ENCODE assay signal across 9 cellular contexts in genomic region chr17:76506408-76507328, GRCh38. TPM values are rescaled to one million over a fixed set of nuclear protein-coding genes. Genes with fewer than 3 reads are reported as not detected.
DNase-seq lines count a peak whose midpoint lies in the region; ATAC-seq and TF ChIP-seq lines count a peak whose summit lies in the region.
"Had no signal": no experiment of that assay in that cellular context is flagged by ENCODE, and none has a peak within 500 bp of the region (broad histone marks: within the 10 kb centered on the region; RNA-seq: fewer than 3 reads in every experiment).

No MANE protein-coding gene starts in this region.

- H3F3A ChIP-seq in MM.1S (ENCODE audit: insufficient read depth, low read length), result no peaks in the 10 kb centered on the region

- peaks cover 2% of the 10 kb centered on the region for H3K79me1 ChIP-seq in trophoblast cell (ENCODE audit: low read length)

- intact Hi-C loops in upper lobe of right lung (cut with DNase I), result loop anchor here (5.0 kb wide), 2 partner anchors 39 to 99 kb away; partner anchors contain the start of gene AANAT

- peak overlapping the region; percentile 74 for H2AFZ ChIP-seq in MM.1S (ENCODE audit: low read length)
- H2AFZ ChIP-seq in trophoblast cell (ENCODE audit: insufficient read depth, low read length, poor library complexity), result no peak overlapping the region

- no peak overlapping the region for H3K23ac ChIP-seq in trophoblast cell (ENCODE audit: low read length)

- H4K91ac ChIP-seq in trophoblast cell (ENCODE audit: low read depth, low read length), result no peak overlapping the region

- DNase-seq in 8988T, result peak; percentile 74
- peak; percentile 87 for DNase-seq in GM13977 (ENCODE audit: low spot score)
- peak; percentile 83 for DNase-seq in MM.1S
- no peak for DNase-seq in SK-N-MC (ENCODE audit: low read depth, low spot score)
- DNase-seq in activated naive CD4-positive, alpha-beta T cell (lab: John Stamatoyannopoulos, UW), result peak; percentile 76 to 89 (median 84)
- peak; percentile 79 for DNase-seq in glomerular visceral epithelial cell (ENCODE audit: extremely low spot score)
- DNase-seq in trophoblast cell, result peak; percentile 57 to 87
- peak; percentile 89 for DNase-seq in upper lobe of right lung

- no peak overlapping the region for H2BK12ac ChIP-seq in trophoblast cell (ENCODE audit: low read length)

- WGBS in trophoblast cell (ENCODE audit: extremely low coverage, insufficient coverage, insufficient read length), result no CpG with 5 or more reads among the region's 24 CpGs

- H4K20me1 ChIP-seq in MM.1S (ENCODE audit: insufficient read depth, low read length), result no peaks in the 10 kb centered on the region

- no peak overlapping the region for H3K4ac ChIP-seq in trophoblast cell (ENCODE audit: low read depth, low read length)

- H4K8ac ChIP-seq in trophoblast cell (ENCODE audit: low read depth, low read length), result no peak overlapping the region

- peak; percentile 90 for ATAC-seq in upper lobe of right lung

- H3K27ac ChIP-seq in MM.1S (ENCODE audit: low read length) (no peak overlapping the region), SK-N-MC (no peak overlapping the region), trophoblast cell (ENCODE audit: low read depth, low read length) (no peak overlapping the region), upper lobe of right lung (no peak overlapping the region)

- no peak overlapping the region for H3K14ac ChIP-seq in trophoblast cell (ENCODE audit: low read length)

- peak; percentile 95 for TF ChIP-seq CTCF in GM13977 (IDR thresholded peaks at IDR 0.05; ENCODE audit: extremely low read depth, insufficient read depth, missing control alignments)
- TF ChIP-seq CTCF in MM.1S (IDR thresholded peaks at IDR 0.05; ENCODE audit: low read length), result peak; percentile 94
- TF ChIP-seq CTCF in upper lobe of right lung (IDR thresholded peaks at IDR 0.05), result peak; percentile 94

- no peak overlapping the region for H3K18ac ChIP-seq in trophoblast cell (ENCODE audit: low read length)

- H3K36me3 ChIP-seq in MM.1S (replicated peaks; ENCODE audit: insufficient read depth, low read length), result no peaks in the 10 kb centered on the region
- no peaks in the 10 kb centered on the region for H3K36me3 ChIP-seq in SK-N-MC (ENCODE audit: insufficient read depth, low read length)
- H3K36me3 ChIP-seq in trophoblast cell (ENCODE audit: control insufficient read depth in 1 of 2, insufficient read depth in 2 of 2, low read length in 2 of 2), result no peaks in the 10 kb centered on the region
- H3K36me3 ChIP-seq in upper lobe of right lung, result no peaks in the 10 kb centered on the region

- no peak overlapping the region for H4K12ac ChIP-seq in trophoblast cell (ENCODE audit: low read depth, low read length)

- H3K4me3 ChIP-seq in MM.1S (ENCODE audit: low read length), result no peak overlapping the region
- H3K4me3 ChIP-seq in SK-N-MC, result peak overlapping the region; percentile 54
- H3K4me3 ChIP-seq in trophoblast cell (ENCODE audit: low read depth, low read length), result no peak overlapping the region
- H3K4me3 ChIP-seq in upper lobe of right lung, result no peak overlapping the region

- H3K27me3 ChIP-seq in MM.1S (replicated peaks; ENCODE audit: insufficient read depth, low read length) (no peaks in the 10 kb centered on the region), trophoblast cell (ENCODE audit: insufficient read depth, low read length) (peaks cover 2% of the 10 kb centered on the region), upper lobe of right lung (peaks cover 6% of the 10 kb centered on the region)

- H3K4me1 ChIP-seq in MM.1S (ENCODE audit: low read length) (peaks cover 12% of the 10 kb centered on the region), trophoblast cell (ENCODE audit: control insufficient read depth in 1 of 2, insufficient read depth in 2 of 2, low read length in 2 of 2) (peaks cover 0 to 2% of the 10 kb centered on the region in 2 experiments), upper lobe of right lung (peaks cover 16% of the 10 kb centered on the region)

- no peaks in the 10 kb centered on the region for H3K9me2 ChIP-seq in MM.1S (replicated peaks; ENCODE audit: insufficient read depth, low read length)

- H3K9ac ChIP-seq in MM.1S (ENCODE audit: low read length), result peak overlapping the region; percentile 26; the same call in 1 of the 2 replicates
- H3K9ac ChIP-seq in SK-N-MC (ENCODE audit: insufficient read length), result peak overlapping the region; percentile 55
- H3K9ac ChIP-seq in trophoblast cell (ENCODE audit: low read length), result no peak overlapping the region

- peak overlapping the region; percentile 29; the same call in 1 of the 2 replicates for H3K4me2 ChIP-seq in MM.1S (ENCODE audit: low read depth, low read length)
- no peak overlapping the region for H3K4me2 ChIP-seq in trophoblast cell (ENCODE audit: low read length)

- H2BK5ac ChIP-seq in trophoblast cell (ENCODE audit: low read depth, low read length, poor library complexity), result no peak overlapping the region

- in situ Hi-C loops in GM13977 (cut with MboI; ENCODE audit: low pct_unique_long_range_greater_than_20kb, low sequenced_read_pairs, unreplicated experiment), result loop anchor here (5.0 kb wide), 1 partner anchor 39 kb away; the partner anchor contains the start of gene AANAT

- H3K9me3 ChIP-seq in MM.1S (replicated peaks; ENCODE audit: insufficient read depth, low read length) (no peaks in the 10 kb centered on the region), SK-N-MC (ENCODE audit: low read depth, low read length) (no peaks in the 10 kb centered on the region), trophoblast cell (ENCODE audit: insufficient read depth, low read depth, low read length) (peaks cover 2% of the 10 kb centered on the region), upper lobe of right lung (no peaks in the 10 kb centered on the region)

- H2BK120ac ChIP-seq in trophoblast cell (ENCODE audit: insufficient read depth, low read length, poor library complexity), result no peak overlapping the region

- H3K79me2 ChIP-seq in MM.1S (ENCODE audit: low read length), result no peaks in the 10 kb centered on the region
- H3K79me2 ChIP-seq in trophoblast cell (ENCODE audit: control insufficient read depth, insufficient read depth, low read length, poor library complexity), result no peaks in the 10 kb centered on the region

- H2AK5ac ChIP-seq in trophoblast cell (ENCODE audit: low read length), result no peak overlapping the region

RNA-seq across cellular contexts. Expression of gene RHBDF2, which starts 5.4 kb away (rescaled TPM):
- polyA plus RNA-seq in trophoblast cell (2013), result 11.1 and 11.6 TPM in 2 replicates
- total RNA-seq in upper lobe of right lung, result 46.4 TPM

RNA-seq across cellular contexts. Expression of gene CYGB, which starts 30.8 kb away (rescaled TPM):
- polyA plus RNA-seq in trophoblast cell (2013), result 5.7 and 6.8 TPM in 2 replicates
- total RNA-seq in upper lobe of right lung, result 34.3 TPM

RNA-seq across cellular contexts. Expression of gene PRCD, which starts 33.2 kb away (rescaled TPM):
- polyA plus RNA-seq in trophoblast cell (2013), result 0.23 and 0.50 TPM in 2 replicates
- total RNA-seq in upper lobe of right lung, result 7.7 TPM

RNA-seq across cellular contexts. Expression of gene AANAT, which starts 39.3 kb away (rescaled TPM):
- polyA plus RNA-seq in trophoblast cell (2013), result 0.07 TPM in 1 of 2 replicates, not detected in the other
- total RNA-seq in upper lobe of right lung, result not detected
- total RNA-seq: temporal lobe had no signal

RNA-seq across cellular contexts. Expression of gene UBE2O, which starts 53.7 kb away (rescaled TPM):
- polyA plus RNA-seq in trophoblast cell (2013), result 13.1 and 13.4 TPM in 2 replicates
- total RNA-seq in upper lobe of right lung, result 19.3 TPM
